In the genomic region with DNA sequence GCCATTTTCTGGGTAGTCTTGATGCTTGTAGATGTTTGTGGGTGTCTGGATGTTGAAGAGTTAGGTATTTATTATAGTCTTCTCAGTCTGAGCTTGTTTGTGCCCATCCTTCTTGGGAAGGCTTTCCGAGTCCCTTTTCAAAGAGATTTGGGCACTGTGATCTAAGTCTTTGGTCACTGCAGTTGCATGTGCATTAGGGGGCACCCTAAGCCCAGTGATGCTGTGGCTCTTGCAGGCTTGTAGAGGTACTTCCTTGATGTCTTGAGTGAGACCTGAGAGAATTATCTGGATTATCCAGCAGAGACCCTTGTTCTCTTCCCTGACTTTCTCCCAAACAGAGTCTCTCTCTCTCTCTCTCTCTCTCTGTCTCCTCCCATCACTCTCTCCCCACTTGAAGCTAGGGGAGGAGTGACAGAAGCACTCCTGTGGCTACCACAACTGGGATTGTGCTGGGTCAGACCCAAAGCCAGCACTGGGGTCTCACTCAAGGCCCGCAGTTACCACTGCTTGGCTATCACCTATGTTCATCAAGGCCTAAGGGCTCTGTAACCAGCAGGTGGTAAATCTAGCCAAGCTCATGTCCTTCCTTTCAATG, we compare ENCODE assay signal across 8 cellular contexts.
DNase-seq lines count a peak whose midpoint lies in the region; ATAC-seq and TF ChIP-seq lines count a peak whose summit lies in the region.

No MANE protein-coding gene starts in this region.

- H3K4me1 ChIP-seq in fibroblast of lung (ENCODE audit: control insufficient read depth, extremely low read depth, insufficient read depth, low read length) (no peaks in the 10 kb centered on the region), neural progenitor cell (no peaks in the 10 kb centered on the region)

- H3K27me3 ChIP-seq in SU-DHL-6 (ENCODE audit: low read length) (no peaks in the 10 kb centered on the region), fibroblast of lung (ENCODE audit: control insufficient read depth, insufficient read depth, low read length) (no peaks in the 10 kb centered on the region), neural progenitor cell (no peaks in the 10 kb centered on the region)

- H3K9me3 Mint-ChIP-seq in neural progenitor cell = peaks cover 19% of the 10 kb centered on the region

- H3F3A ChIP-seq in SU-DHL-6 (ENCODE audit: insufficient read depth) (no peaks in the 10 kb centered on the region), neural progenitor cell (ENCODE audit: low read depth) (no peaks in the 10 kb centered on the region)

- no peaks in the 10 kb centered on the region for H3K9me2 ChIP-seq in SU-DHL-6 (replicated peaks; ENCODE audit: insufficient read depth, low read length)

- no peak overlapping the region for H2AFZ ChIP-seq in SU-DHL-6 (ENCODE audit: low read depth, low read length, severe bottlenecking)
- H2AFZ ChIP-seq in fibroblast of lung (ENCODE audit: low read length) = no peak overlapping the region
- peak overlapping the region; percentile 55 for H2AFZ ChIP-seq in neural progenitor cell (replicated peaks)

- H4K20me1 ChIP-seq in SU-DHL-6 (ENCODE audit: low read depth, low read length) = no peaks in the 10 kb centered on the region
- no peaks in the 10 kb centered on the region for H4K20me1 ChIP-seq in fibroblast of lung (ENCODE audit: control insufficient read depth, extremely low read depth, insufficient read depth, low read length)
- no peaks in the 10 kb centered on the region for H4K20me1 ChIP-seq in neural progenitor cell (ENCODE audit: low read depth)

- H3K36me3 Mint-ChIP-seq in neural progenitor cell = peaks cover 3% of the 10 kb centered on the region

- H3K27me3 Mint-ChIP-seq in neural progenitor cell (ENCODE audit: insufficient read depth, low read depth) = no peaks in the 10 kb centered on the region

- DNase-seq in activated CD4-positive, alpha-beta T cell treated with anti-CD3 and anti-CD28 coated beads for 48 hours = peak; percentile 27
- DNase-seq in activated CD4-positive, alpha-beta T cell treated with anti-CD3 and anti-CD28 coated beads for 1 hour = no peak
- DNase-seq in fibroblast of lung (ENCODE audit: low read depth in 2 of 2) (peak; percentile 74 to 90), neural progenitor cell (ENCODE audit: low spot score) (peak; percentile 81)
- DNase-seq in activated CD8-positive, alpha-beta memory T cell treated with anti-CD3 and anti-CD28 coated beads, Interleukin-2, amount 50 U/mL, for 4 hours = no peak

- H3K36me3 ChIP-seq in SU-DHL-6 (ENCODE audit: low read length) = no peaks in the 10 kb centered on the region
- no peaks in the 10 kb centered on the region for H3K36me3 ChIP-seq in fibroblast of lung (ENCODE audit: control insufficient read depth, insufficient read depth, low read length)
- no peaks in the 10 kb centered on the region for H3K36me3 ChIP-seq in neural progenitor cell

- TF ChIP-seq CTCF in SU-DHL-6 (IDR thresholded peaks at IDR 0.05; ENCODE audit: insufficient read depth, low read length, poor library complexity, severe bottlenecking) = peak; percentile 41
- peak; percentile 76 to 83 for TF ChIP-seq CTCF in fibroblast of lung (conservative IDR thresholded peaks at IDR 0.05 in 1 of 2, IDR thresholded peaks at IDR 0.05 in 1 of 2; ENCODE audit: low read depth in 1 of 2, low read length in 2 of 2)
- TF ChIP-seq CTCF in neural progenitor cell (IDR thresholded peaks at IDR 0.05) = peak; percentile 82

- H3K4me2 ChIP-seq in SU-DHL-6 (ENCODE audit: low read depth, low read length, poor library complexity, severe bottlenecking) = no peak overlapping the region
- H3K4me2 ChIP-seq in fibroblast of lung (ENCODE audit: extremely low read depth, insufficient read depth, low read length) = no peak overlapping the region
- H3K4me2 ChIP-seq in neural progenitor cell = no peak overlapping the region

- peaks cover 4% of the 10 kb centered on the region for H3K4me1 Mint-ChIP-seq in neural progenitor cell

- H3K79me2 ChIP-seq in SU-DHL-6 (ENCODE audit: insufficient read depth, low read length) (no peaks in the 10 kb centered on the region), fibroblast of lung (ENCODE audit: control insufficient read depth, insufficient read depth, low read length) (no peaks in the 10 kb centered on the region), neural progenitor cell (ENCODE audit: low read depth) (no peaks in the 10 kb centered on the region)

- H3K9ac ChIP-seq in SU-DHL-6 (ENCODE audit: low read length) (no peak overlapping the region), fibroblast of lung (ENCODE audit: insufficient read depth, low read length) (no peak overlapping the region), neural progenitor cell (no peak overlapping the region)

- ATAC-seq in HG03139 (IDR thresholded peaks at IDR 0.05; ENCODE audit: unreplicated experiment) (peak; percentile 67), GM21717 (IDR thresholded peaks at IDR 0.05; ENCODE audit: unreplicated experiment) (no peak)

- no peak overlapping the region for H3K4me3 Mint-ChIP-seq in neural progenitor cell

- H3K4me3 ChIP-seq in SU-DHL-6 (ENCODE audit: insufficient read depth, low read length, poor library complexity, severe bottlenecking) = no peak overlapping the region
- H3K4me3 ChIP-seq in fibroblast of lung (replicated peaks in 1 of 4; ENCODE audit: control extremely low read depth in 1 of 4, insufficient read depth in 1 of 4, low read depth in 3 of 4, low read length in 4 of 4) = no peak overlapping the region
- no peak overlapping the region for H3K4me3 ChIP-seq in neural progenitor cell

- H3K27ac Mint-ChIP-seq in neural progenitor cell = no peak overlapping the region

- H3K27ac ChIP-seq in SU-DHL-6 (ENCODE audit: low read depth, low read length) (no peak overlapping the region), fibroblast of lung (ENCODE audit: insufficient read depth, low read length) (no peak overlapping the region), neural progenitor cell (no peak overlapping the region)

- H3K9me3 ChIP-seq in SU-DHL-6 (ENCODE audit: insufficient read depth, low read length) = no peaks in the 10 kb centered on the region
- H3K9me3 ChIP-seq in fibroblast of lung (ENCODE audit: control insufficient read depth, insufficient read depth, low read depth, low read length) = no peaks in the 10 kb centered on the region
- H3K9me3 ChIP-seq in neural progenitor cell (ENCODE audit: low read depth) = no peaks in the 10 kb centered on the region

Comparison
In these comparisons a context has a peak if more than half of its experiments do, and no peak if none do; other contexts are left out.
1. DNase-seq: peak in activated CD4-positive, alpha-beta T cell treated with anti-CD3 and anti-CD28 coated beads for 48 hours (single experiment), fibroblast of lung (2 of 2) and neural progenitor cell (single experiment); none in activated CD4-positive, alpha-beta T cell treated with anti-CD3 and anti-CD28 coated beads for 1 hour (single experiment) and activated CD8-positive, alpha-beta memory T cell treated with anti-CD3 and anti-CD28 coated beads, Interleukin-2, amount 50 U/mL, for 4 hours (single experiment).
2. Peak in every context shown above with its lines, with median percentiles within 50 percentile points of each other: CTCF ChIP-seq.